In genomic region chr1:167276969-167277368, GRCh38 we compare ENCODE assay signal across 1 cellular context.
TF ChIP-seq lines count a peak whose summit lies in the region.

No MANE protein-coding gene starts in this region.

TF ChIP-seq in GM12878, 131 proteins besides CTCF, POLR2A, EP300 and RAD21 (continued from another document and continues in another):
- TF ChIP-seq MLLT1 (IDR thresholded peaks at IDR 0.05) (peak; percentile 78; the same call in 1 of the 2 replicates), SMAD1 (IDR thresholded peaks at IDR 0.05; ENCODE audit: low read depth, partially characterized antibody) (no peak), E2F4 (IDR thresholded peaks at IDR 0.05; ENCODE audit: low read depth, low read length) (no peak), RELA (IDR thresholded peaks at IDR 0.05; ENCODE audit: borderline replicate concordance, partially characterized antibody) (no peak), TAF1 (IDR thresholded peaks at IDR 0.05; ENCODE audit: borderline replicate concordance, low read depth, low read length) (no peak), GABPA (IDR thresholded peaks at IDR 0.05; ENCODE audit: low read depth) (no peak), SP1 (IDR thresholded peaks at IDR 0.05; ENCODE audit: low read depth, low read length) (no peak), FOXK2 (IDR thresholded peaks at IDR 0.05) (no peak), SIN3A (IDR thresholded peaks at IDR 0.05; ENCODE audit: low read depth, low read length) (no peak), NR2C2 (IDR thresholded peaks at IDR 0.05; ENCODE audit: borderline replicate concordance, control insufficient read depth, insufficient read length, low read depth) (no peak), BMI1 (IDR thresholded peaks at IDR 0.05; ENCODE audit: borderline replicate concordance) (peak; percentile 31; the same call in 1 of the 2 replicates), RB1 (IDR thresholded peaks at IDR 0.05; ENCODE audit: borderline replicate concordance) (no peak), NFYA (IDR thresholded peaks at IDR 0.05; ENCODE audit: borderline replicate concordance, low read depth, low read length) (no peak), ZSCAN29 (IDR thresholded peaks at IDR 0.05) (no peak), SREBF2 (IDR thresholded peaks at IDR 0.05; ENCODE audit: low read length) (no peak), PAX8 (IDR thresholded peaks at IDR 0.05) (no peak), ASH2L (IDR thresholded peaks at IDR 0.05; ENCODE audit: borderline replicate concordance, low read depth) (no peak), SPI1 (IDR thresholded peaks at IDR 0.05; ENCODE audit: borderline replicate concordance, insufficient read depth, low read depth, low read length) (peak; percentile 46; the same call in 1 of the 2 replicates), ELK1 (IDR thresholded peaks at IDR 0.05; ENCODE audit: low read depth, low read length) (no peak), TCF7 (IDR thresholded peaks at IDR 0.05; ENCODE audit: borderline replicate concordance) (no peak), ZNF274 (IDR thresholded peaks at IDR 0.05; ENCODE audit: insufficient read depth, insufficient read length) (no peak), MYC (IDR thresholded peaks at IDR 0.05; ENCODE audit: insufficient read depth, insufficient read length, insufficient replicate concordance, low read length, severe bottlenecking) (no peak), REST (IDR thresholded peaks at IDR 0.05; ENCODE audit: low read depth, low read length) (no peak), E2F8 (IDR thresholded peaks at IDR 0.05; ENCODE audit: low read depth, partially characterized antibody) (no peak), E4F1 (IDR thresholded peaks at IDR 0.05; ENCODE audit: borderline replicate concordance, partially characterized antibody) (no peak), IRF5 (IDR thresholded peaks at IDR 0.05; ENCODE audit: borderline replicate concordance) (no peak), JUNB (IDR thresholded peaks at IDR 0.05) (no peak), TARDBP (IDR thresholded peaks at IDR 0.05; ENCODE audit: borderline replicate concordance) (no peak), ESRRA (IDR thresholded peaks at IDR 0.05; ENCODE audit: low read length) (0 out of 2 replicates have a peak, but pooled peaks have one; percentile 53), GATAD2B (conservative IDR thresholded peaks at IDR 0.05; ENCODE audit: low read depth) (no peak), RELB (IDR thresholded peaks at IDR 0.05; ENCODE audit: low read depth) (peak; percentile 84), ZZZ3 (IDR thresholded peaks at IDR 0.05; ENCODE audit: control insufficient read depth, insufficient read length, low read depth) (no peak), CEBPZ (IDR thresholded peaks at IDR 0.05; ENCODE audit: low read depth, low read length) (no peak), CHD1 (IDR thresholded peaks at IDR 0.05; ENCODE audit: low read depth, low read length) (no peak), WRNIP1 (IDR thresholded peaks at IDR 0.05; ENCODE audit: borderline replicate concordance, low read depth, low read length) (no peak), USF2 (IDR thresholded peaks at IDR 0.05; ENCODE audit: borderline replicate concordance, low read depth, low read length) (no peak), ZBED1 (IDR thresholded peaks at IDR 0.05; ENCODE audit: borderline replicate concordance) (no peak), YY1 (IDR thresholded peaks at IDR 0.05; ENCODE audit: low read depth, low read length) (no peak), MEF2B (IDR thresholded peaks at IDR 0.05; ENCODE audit: partially characterized antibody, poor library complexity, severe bottlenecking) (no peak), STAT3 (IDR thresholded peaks at IDR 0.05; ENCODE audit: low read depth, low read length) (0 out of 2 replicates have a peak, but pooled peaks have one; percentile 40)
